Comparison of ENCODE assay signal across 8 cellular contexts in the genomic region with DNA sequence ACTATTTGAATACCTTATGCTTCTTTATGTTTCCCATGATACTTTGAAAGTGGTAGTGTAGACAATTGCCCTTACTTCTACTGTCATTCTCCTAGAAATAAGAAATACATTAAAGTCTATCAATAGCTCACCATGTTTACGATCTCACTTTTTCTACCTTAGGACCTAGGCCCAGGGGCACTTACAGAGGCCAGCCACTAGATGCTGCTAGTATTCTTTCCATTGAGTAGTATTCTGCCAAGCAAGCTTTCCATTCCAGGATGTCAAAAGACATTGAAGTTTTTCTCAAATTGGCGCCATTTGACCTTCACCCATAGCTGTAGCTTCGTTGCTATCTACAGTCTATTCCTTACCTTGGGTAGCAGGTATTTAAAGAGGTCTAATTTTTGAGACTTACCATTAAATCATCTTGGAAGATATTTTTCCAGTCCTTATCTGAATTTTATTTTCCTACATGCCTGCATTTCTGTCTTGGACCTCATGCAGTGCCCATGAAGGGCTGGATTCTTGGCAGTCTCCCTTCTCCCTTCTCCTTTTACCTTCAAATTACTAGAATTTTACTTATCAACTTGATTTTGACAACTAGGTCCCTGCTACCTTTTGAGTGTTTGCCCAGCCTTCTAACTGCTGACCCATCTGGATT.
A peak's percentile ranks its signal among the peaks of the same experiment; 100 is the strongest.
DNase-seq lines count a peak whose midpoint lies in the region; ATAC-seq and TF ChIP-seq lines count a peak whose summit lies in the region.

No MANE protein-coding gene starts in this region.

- H3K4me1 ChIP-seq in ascending aorta (no peaks in the 10 kb centered on the region), upper lobe of right lung (no peaks in the 10 kb centered on the region)
- no peaks in the 10 kb centered on the region for H3K4me1 ChIP-seq in CD4-positive, alpha-beta memory T cell (ENCODE audit: insufficient read depth, low read length)

- H3K36me3 ChIP-seq in ascending aorta, result no peaks in the 10 kb centered on the region
- H3K36me3 ChIP-seq in upper lobe of right lung, result no peaks in the 10 kb centered on the region
- no peaks in the 10 kb centered on the region for H3K36me3 ChIP-seq in CD4-positive, alpha-beta memory T cell (ENCODE audit: insufficient read depth, low read length)

- H3K27me3 Mint-ChIP-seq in CD4-positive, alpha-beta memory T cell, result no peaks in the 10 kb centered on the region

- TF ChIP-seq CTCF in ascending aorta (IDR thresholded peaks at IDR 0.05) (peak in 2 of 3 experiments; percentile 56 to 58), upper lobe of right lung (IDR thresholded peaks at IDR 0.05) (peak; percentile 71)

- no peak overlapping the region for H3K27ac Mint-ChIP-seq in CD4-positive, alpha-beta memory T cell

- CTCF ChIA-PET in CD4-positive, alpha-beta memory T cell (lab: Charles Lee; ENCODE audit: partially characterized antibody), result no interaction called here

- H3K4me3 ChIP-seq in ascending aorta (no peak overlapping the region), upper lobe of right lung (no peak overlapping the region)
- H3K4me3 ChIP-seq in CD4-positive, alpha-beta memory T cell (ENCODE audit: low read length in 2 of 2), result no peak overlapping the region

- no peak overlapping the region for H3K4me3 Mint-ChIP-seq in CD4-positive, alpha-beta memory T cell

- intact Hi-C loops in ascending aorta (cut with DNase I) (no loop called here), upper lobe of right lung (cut with DNase I) (no loop called here)
- intact Hi-C loops in CD4-positive, alpha-beta memory T cell (cut with micrococcal nuclease), result no loop called here

- no peak overlapping the region for H3K27ac ChIP-seq in ascending aorta
- H3K27ac ChIP-seq in upper lobe of right lung, result no peak overlapping the region
- H3K27ac ChIP-seq in CD4-positive, alpha-beta memory T cell (ENCODE audit: low read depth, low read length), result no peak overlapping the region

- H3K27me3 ChIP-seq in ascending aorta (no peaks in the 10 kb centered on the region), upper lobe of right lung (no peaks in the 10 kb centered on the region)
- H3K27me3 ChIP-seq in CD4-positive, alpha-beta memory T cell (ENCODE audit: insufficient read depth, low read length), result no peaks in the 10 kb centered on the region

- no peaks in the 10 kb centered on the region for H3K4me1 Mint-ChIP-seq in CD4-positive, alpha-beta memory T cell

- peak; percentile 44 to 56 for DNase-seq in AML-193 (lab: John Stamatoyannopoulos, UW)
- DNase-seq in NCI-H345 (lab: John Stamatoyannopoulos, UW), result peak; percentile 54
- no peak for DNase-seq in ascending aorta (ENCODE audit: low spot score in 2 of 2)
- DNase-seq in islet precursor cell, result peak; percentile 67
- no peak for DNase-seq in upper lobe of right lung
- no peak for DNase-seq in CD4-positive, alpha-beta memory T cell

- ATAC-seq in GM19035 (IDR thresholded peaks at IDR 0.05; ENCODE audit: unreplicated experiment) (peak; percentile 93), HG03342 (IDR thresholded peaks at IDR 0.05; ENCODE audit: unreplicated experiment) (peak; percentile 92), upper lobe of right lung (peak; percentile 76)

- H3K36me3 Mint-ChIP-seq in CD4-positive, alpha-beta memory T cell, result no peaks in the 10 kb centered on the region

- POLR2A ChIA-PET in CD4-positive, alpha-beta memory T cell (lab: Charles Lee; ENCODE audit: partially characterized antibody), result no interaction called here

- H3K9me3 Mint-ChIP-seq in CD4-positive, alpha-beta memory T cell, result peaks cover 0 to 5% (median 1%) of the 10 kb centered on the region in 8 donors

- H3K9me3 ChIP-seq in ascending aorta (no peaks in the 10 kb centered on the region), upper lobe of right lung (no peaks in the 10 kb centered on the region)
- H3K9me3 ChIP-seq in CD4-positive, alpha-beta memory T cell (ENCODE audit: control insufficient read depth in 1 of 2, low read length in 2 of 2), result no peaks in the 10 kb centered on the region

Comparison
In these comparisons a context has a peak if more than half of its experiments do, and no peak if none do; other contexts are left out.
1. DNase-seq: peak in AML-193 (2 of 2), NCI-H345 (single experiment) and islet precursor cell (single experiment); none in ascending aorta (0 of 2), upper lobe of right lung (single experiment) and CD4-positive, alpha-beta memory T cell (0 of 5).
2. Peak in every context shown above with its lines, with median percentiles within 50 percentile points of each other: ATAC-seq.